In the genomic region with DNA sequence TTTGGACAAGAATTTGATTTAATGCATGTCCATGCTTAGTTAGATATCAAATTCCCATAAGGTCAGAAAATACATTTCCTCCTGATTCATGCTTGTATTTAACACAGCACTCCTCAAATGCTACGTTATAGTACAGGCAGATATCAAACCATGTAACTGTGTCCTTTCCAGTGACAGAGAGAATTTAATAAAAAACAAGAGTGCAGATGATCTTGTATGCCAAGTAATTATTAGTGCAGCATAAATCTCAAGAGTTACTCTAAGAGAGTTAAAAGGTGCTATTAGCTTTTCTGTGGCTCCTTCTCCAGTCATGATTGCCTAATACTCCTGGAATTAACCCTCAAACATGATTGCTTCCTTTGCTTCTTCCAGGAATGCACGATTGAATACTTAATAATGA, we compare ENCODE assay signal across 30 cellular contexts.
"Had no signal": no experiment of that assay in that cellular context is flagged by ENCODE, and none has a peak within 500 bp of the region (broad histone marks: within the 10 kb centered on the region; RNA-seq: fewer than 3 reads in every experiment).

No MANE protein-coding gene starts in this region.

- H3K4me3 Mint-ChIP-seq: activated B cell treated with CpG ODN at 0.5 μM for 24 hours; activated CD8-positive, alpha-beta memory T cell treated with anti-CD3 and anti-CD28 coated beads, Interleukin-2, amount 10 ng/mL, durations not matched to agents 7 days and 5 days; activated CD8-positive, alpha-beta T cell treated with anti-CD3 and anti-CD28 coated beads for 36 hours; dendritic cell treated with granulocyte-macrophage colony-stimulating factor and Interleukin-4, amounts not matched to agents 40 ng/mL and 50 ng/mL, for 4 days; endodermal cell; naive B cell; neural crest cell; stimulated activated memory B cell treated with anti-CD40 and anti-IgM and Interleukin-4, amounts not matched to agents 10 μg/mL and 1 μg/mL and 100 μg/mL, for 72 hours; stimulated activated naive CD8-positive, alpha-beta T cell treated with anti-CD3 and anti-CD28 coated beads, Interleukin-15, amount 100 ng/mL, for 72 hours; T-helper 2 cell treated with Interferon-gamma antibody and Interleukin-4, amounts not matched to agents 5 μg/mL and 100 μg/mL, for 36 hours had no signal

- H3K36me3 Mint-ChIP-seq: activated CD8-positive, alpha-beta memory T cell treated with anti-CD3 and anti-CD28 coated beads, Interleukin-2, amount 10 ng/mL, durations not matched to agents 7 days and 5 days; activated naive CD4-positive, alpha-beta T cell treated with anti-CD3 and anti-CD28 coated beads, Interleukin-2, amount 50 U/mL, for 72 hours; naive B cell; stimulated activated memory B cell treated with anti-CD40 and anti-IgM and Interleukin-4, amounts not matched to agents 10 μg/mL and 1 μg/mL and 100 μg/mL, for 72 hours had no signal

- H3K27ac ChIP-seq: epithelial cell of prostate, esophagus squamous epithelium, gastrocnemius medialis, parathyroid adenoma, psoas muscle, sigmoid colon, upper lobe of left lung, vagina had no signal

- H3K9me3 Mint-ChIP-seq: activated B cell treated with CpG ODN at 0.5 μM for 24 hours; activated CD8-positive, alpha-beta T cell treated with anti-CD3 and anti-CD28 coated beads for 36 hours; endodermal cell; naive B cell; neural crest cell; stimulated activated naive CD8-positive, alpha-beta T cell treated with anti-CD3 and anti-CD28 coated beads, Interleukin-15, amount 100 ng/mL, for 72 hours; T-helper 2 cell treated with Interferon-gamma antibody and Interleukin-4, amounts not matched to agents 5 μg/mL and 100 μg/mL, for 36 hours had no signal

- H3K27ac Mint-ChIP-seq: activated B cell treated with CpG ODN at 0.5 μM for 24 hours; activated CD8-positive, alpha-beta memory T cell treated with anti-CD3 and anti-CD28 coated beads, Interleukin-2, amount 10 ng/mL, durations not matched to agents 7 days and 5 days; activated CD8-positive, alpha-beta T cell treated with anti-CD3 and anti-CD28 coated beads for 36 hours; activated naive CD4-positive, alpha-beta T cell treated with anti-CD3 and anti-CD28 coated beads, Interleukin-2, amount 50 U/mL, for 72 hours; dendritic cell treated with granulocyte-macrophage colony-stimulating factor and Interleukin-4, amounts not matched to agents 40 ng/mL and 50 ng/mL, for 4 days; endodermal cell; naive B cell; stimulated activated memory B cell treated with anti-CD40 and anti-IgM and Interleukin-4, amounts not matched to agents 10 μg/mL and 1 μg/mL and 100 μg/mL, for 72 hours; T-helper 2 cell treated with Interferon-gamma antibody and Interleukin-4, amounts not matched to agents 5 μg/mL and 100 μg/mL, for 36 hours had no signal

- H3K27me3 ChIP-seq: esophagus squamous epithelium, gastrocnemius medialis, sigmoid colon, upper lobe of left lung, vagina had no signal

- H3K36me3 ChIP-seq: esophagus squamous epithelium, gastrocnemius medialis, sigmoid colon, upper lobe of left lung, vagina had no signal

- DNase-seq: activated B cell treated with CpG ODN at 0.5 μM for 24 hours; activated CD4-positive, alpha-beta T cell treated with anti-CD3 and anti-CD28 coated beads, Interleukin-2, amount 50 U/mL, for 1 hour; activated CD8-positive, alpha-beta memory T cell treated with anti-CD3 and anti-CD28 coated beads, Interleukin-2, amount 10 ng/mL, durations not matched to agents 7 days and 5 days; activated CD8-positive, alpha-beta T cell treated with anti-CD3 and anti-CD28 coated beads for 36 hours; activated naive CD4-positive, alpha-beta T cell; activated T-cell treated with anti-CD3 and anti-CD28 coated beads, Interleukin-2, amount 50 U/mL, for 48 hours; aorta; central memory CD4-positive, alpha-beta T cell; endodermal cell; esophagus squamous epithelium; gastrocnemius medialis; glutamatergic neuron; left ventricle myocardium superior; naive B cell; nucleus accumbens; psoas muscle; sigmoid colon; small intestine; stimulated activated CD4-positive, alpha-beta T cell treated with anti-CD3 and anti-CD28 coated beads, Interleukin-4, amount 100 ng/mL, for 24 hours; stimulated activated naive CD8-positive, alpha-beta T cell treated with anti-CD3 and anti-CD28 coated beads, Interleukin-15, amount 100 ng/mL, for 72 hours; substantia nigra; upper lobe of left lung had no signal

- H3K4me1 Mint-ChIP-seq: activated B cell treated with CpG ODN at 0.5 μM for 24 hours; activated CD8-positive, alpha-beta memory T cell treated with anti-CD3 and anti-CD28 coated beads, Interleukin-2, amount 10 ng/mL, durations not matched to agents 7 days and 5 days; endodermal cell; naive B cell; neural crest cell; stimulated activated memory B cell treated with anti-CD40 and anti-IgM and Interleukin-4, amounts not matched to agents 10 μg/mL and 1 μg/mL and 100 μg/mL, for 72 hours; stimulated activated naive CD8-positive, alpha-beta T cell treated with anti-CD3 and anti-CD28 coated beads, Interleukin-15, amount 100 ng/mL, for 72 hours had no signal

- ATAC-seq: activated CD8-positive, alpha-beta memory T cell treated with anti-CD3 and anti-CD28 coated beads, Interleukin-2, amount 10 ng/mL, durations not matched to agents 7 days and 5 days; activated CD8-positive, alpha-beta T cell treated with anti-CD3 and anti-CD28 coated beads for 36 hours; activated naive CD4-positive, alpha-beta T cell treated with anti-CD3 and anti-CD28 coated beads, Interleukin-2, amount 50 U/mL, for 72 hours; gastrocnemius medialis; left ventricle myocardium superior; psoas muscle; stimulated activated memory B cell treated with anti-CD40 and anti-IgM and Interleukin-4, amounts not matched to agents 10 μg/mL and 1 μg/mL and 100 μg/mL, for 72 hours; stimulated activated naive CD8-positive, alpha-beta T cell treated with anti-CD3 and anti-CD28 coated beads, Interleukin-15, amount 100 ng/mL, for 72 hours had no signal

- H3K4me1 ChIP-seq: esophagus squamous epithelium, gastrocnemius medialis, parathyroid adenoma, psoas muscle, sigmoid colon, upper lobe of left lung, vagina had no signal

- H3K9me3 ChIP-seq: esophagus squamous epithelium, gastrocnemius medialis, psoas muscle, sigmoid colon, upper lobe of left lung, vagina had no signal

- H3K9ac ChIP-seq: parathyroid adenoma had no signal

- H3K27me3 Mint-ChIP-seq: activated B cell treated with CpG ODN at 0.5 μM for 24 hours; activated CD8-positive, alpha-beta memory T cell treated with anti-CD3 and anti-CD28 coated beads, Interleukin-2, amount 10 ng/mL, durations not matched to agents 7 days and 5 days; activated CD8-positive, alpha-beta T cell treated with anti-CD3 and anti-CD28 coated beads for 36 hours; dendritic cell treated with granulocyte-macrophage colony-stimulating factor and Interleukin-4, amounts not matched to agents 40 ng/mL and 50 ng/mL, for 4 days; naive B cell; stimulated activated memory B cell treated with anti-CD40 and anti-IgM and Interleukin-4, amounts not matched to agents 10 μg/mL and 1 μg/mL and 100 μg/mL, for 72 hours; stimulated activated naive CD8-positive, alpha-beta T cell treated with anti-CD3 and anti-CD28 coated beads, Interleukin-15, amount 100 ng/mL, for 72 hours had no signal

- FAIRE-seq: small intestine had no signal

- H3K4me3 ChIP-seq: esophagus squamous epithelium, gastrocnemius medialis, psoas muscle, sigmoid colon, upper lobe of left lung, vagina had no signal
